ENCODE assay signal across 11 cellular contexts in genomic region chr17:47651704-47652103, GRCh38. TPM values are rescaled to one million over a fixed set of nuclear protein-coding genes. Genes with fewer than 3 reads are reported as not detected.
DNase-seq lines count a peak whose midpoint lies in the region; ATAC-seq, FAIRE-seq and TF ChIP-seq lines count a peak whose summit lies in the region.
"Had no signal": no experiment of that assay in that cellular context is flagged by ENCODE, and none has a peak within 500 bp of the region (broad histone marks: within the 10 kb centered on the region; RNA-seq: fewer than 3 reads in every experiment).

No MANE protein-coding gene starts in this region.

- H3K9ac ChIP-seq in keratinocyte (ENCODE audit: control insufficient read depth, extremely low read depth, insufficient read depth, low read length): no peak overlapping the region

- FAIRE-seq in keratinocyte (lab: Jason Lieb, UNC): no peak

- intact Hi-C loops in A673 (cut with micrococcal nuclease; ENCODE audit: unreplicated experiment): no loop called here
- intact Hi-C loops in activated CD4-positive, alpha-beta memory T cell treated with anti-CD3 and anti-CD28 coated beads for 36 hours (cut with micrococcal nuclease): no loop called here

- H2AFZ ChIP-seq in GM23338 (no peak overlapping the region), keratinocyte (ENCODE audit: control insufficient read depth, low read length) (no peak overlapping the region)

- H3K36me3 Mint-ChIP-seq in GM23338 (ENCODE audit: low read depth): peaks cover 64% of the 10 kb centered on the region
- H3K36me3 Mint-ChIP-seq in activated CD4-positive, alpha-beta memory T cell treated with anti-CD3 and anti-CD28 coated beads for 36 hours: peaks cover 58% of the 10 kb centered on the region

- H3K9me3 Mint-ChIP-seq in GM23338: no peaks in the 10 kb centered on the region; the same call in 2 of the 3 replicates
- H3K9me3 Mint-ChIP-seq in activated CD4-positive, alpha-beta memory T cell treated with anti-CD3 and anti-CD28 coated beads for 36 hours: no peaks in the 10 kb centered on the region

- peak overlapping the region; percentile 69 for H3K4me3 ChIP-seq in A673 (ENCODE audit: low read depth, low read length, poor library complexity, severe bottlenecking)
- peak overlapping the region; percentile 96 for H3K4me3 ChIP-seq in GM23338
- peak overlapping the region in 2 of 3 experiments; percentile 95 to 96 for H3K4me3 ChIP-seq in keratinocyte (ENCODE audit: control insufficient read depth in 2 of 3, extremely low read depth in 1 of 3, insufficient read depth in 2 of 3, low read depth in 1 of 3, low read length in 3 of 3)

- H3K79me2 ChIP-seq in GM23338 (replicated peaks; ENCODE audit: insufficient read depth) (peaks cover 78% of the 10 kb centered on the region), keratinocyte (ENCODE audit: control insufficient read depth, insufficient read depth, low read length) (peaks cover 61% of the 10 kb centered on the region)

- DNase-seq in A673 (ENCODE audit: low spot score) (no peak), GM23338 (ENCODE audit: low spot score) (no peak), keratinocyte (ENCODE audit: low read depth, low spot score) (no peak), left lobe of liver (ENCODE audit: low spot score) (no peak)
- DNase-seq in activated CD4-positive, alpha-beta memory T cell treated with anti-CD3 and anti-CD28 coated beads for 36 hours: no peak
- DNase-seq: activated CD4-positive, alpha-beta T cell treated with anti-CD3 and anti-CD28 coated beads, Interleukin-2, amount 50 U/mL, for 48 hours; cortex of kidney had no signal

- BruUV-seq in A673 (replicated peaks; lab: Mats Ljungman, UMichigan): no TSS peak

- H3K36me3 ChIP-seq in A673 (ENCODE audit: insufficient read depth, low read length, poor library complexity, severe bottlenecking): peaks cover 58% of the 10 kb centered on the region
- H3K36me3 ChIP-seq in GM23338 (ENCODE audit: insufficient read depth): peaks cover 53% of the 10 kb centered on the region
- H3K36me3 ChIP-seq in keratinocyte (ENCODE audit: control insufficient read depth in 2 of 2, extremely low read depth in 1 of 2, insufficient read depth in 2 of 2, low read length in 2 of 2): peaks cover 21 to 42% of the 10 kb centered on the region in 2 experiments

- peaks cover 16% of the 10 kb centered on the region for H3K27me3 Mint-ChIP-seq in GM23338 (ENCODE audit: insufficient read depth, low read depth, poor library complexity)
- no peaks in the 10 kb centered on the region for H3K27me3 Mint-ChIP-seq in activated CD4-positive, alpha-beta memory T cell treated with anti-CD3 and anti-CD28 coated beads for 36 hours

- peaks cover 26% of the 10 kb centered on the region for H3K4me1 Mint-ChIP-seq in GM23338
- H3K4me1 Mint-ChIP-seq in activated CD4-positive, alpha-beta memory T cell treated with anti-CD3 and anti-CD28 coated beads for 36 hours (ENCODE audit: low read depth): peaks cover 68% of the 10 kb centered on the region

- no peaks in the 10 kb centered on the region for H3K9me3 ChIP-seq in A673 (ENCODE audit: low read depth, low read length, poor library complexity, severe bottlenecking)
- H3K9me3 ChIP-seq in keratinocyte (ENCODE audit: control insufficient read depth, low read depth, low read length): no peaks in the 10 kb centered on the region
- H3K9me3 ChIP-seq: thoracic aorta had no signal

- no peaks in the 10 kb centered on the region for H3K9me2 ChIP-seq in GM23338 (ENCODE audit: insufficient read depth)

- H3K4me3 Mint-ChIP-seq in GM23338: peak overlapping the region; percentile 92
- peak overlapping the region; percentile 85 for H3K4me3 Mint-ChIP-seq in activated CD4-positive, alpha-beta memory T cell treated with anti-CD3 and anti-CD28 coated beads for 36 hours

- H3K27me3 ChIP-seq in A673 (replicated peaks; ENCODE audit: insufficient read depth, low read depth, low read length, poor library complexity) (no peaks in the 10 kb centered on the region), GM23338 (ENCODE audit: insufficient read depth) (no peaks in the 10 kb centered on the region), keratinocyte (ENCODE audit: control insufficient read depth, extremely low read depth, insufficient read depth, low read length) (no peaks in the 10 kb centered on the region)

- peaks cover 39% of the 10 kb centered on the region for H3F3A ChIP-seq in GM23338 (replicated peaks; ENCODE audit: low read depth)

- H3K4me1 ChIP-seq in A673 (ENCODE audit: insufficient read depth, low read length, poor library complexity, severe bottlenecking): peaks cover 22% of the 10 kb centered on the region
- peaks cover 19% of the 10 kb centered on the region for H3K4me1 ChIP-seq in GM23338 (ENCODE audit: insufficient read depth)
- H3K4me1 ChIP-seq in keratinocyte (ENCODE audit: control insufficient read depth, extremely low read depth, insufficient read depth, low read length): peaks cover 27% of the 10 kb centered on the region

- no peaks in the 10 kb centered on the region for H3K9me1 ChIP-seq in keratinocyte (ENCODE audit: control insufficient read depth, extremely low read depth, insufficient read depth, low read length)

- CTCF ChIA-PET in A673 (lab: Charles Lee): no interaction called here
- CTCF ChIA-PET in activated CD4-positive, alpha-beta memory T cell treated with anti-CD3 and anti-CD28 coated beads for 36 hours (lab: Charles Lee): interaction anchor here (1.0 to 4.8 kb wide), 3 partner anchors 12 to 81 kb away, joined by 3 to 38 read pairs (median 5); partner anchors contain the start of gene TBX21

- dilution Hi-C loops in keratinocyte (cut with MboI; ENCODE audit: extremely low pct_ligation_motif_present, low sequenced_read_pairs): no loop called here

- ATAC-seq in GM23338: no peak
- no peak for ATAC-seq in HG03457 (IDR thresholded peaks at IDR 0.05; ENCODE audit: unreplicated experiment)
- ATAC-seq in GM19463 (IDR thresholded peaks at IDR 0.05; ENCODE audit: unreplicated experiment): no peak
- no peak for ATAC-seq in GM21423 (IDR thresholded peaks at IDR 0.05; ENCODE audit: unreplicated experiment)
- ATAC-seq in left lobe of liver: no peak

- TF ChIP-seq CTCF in A673 (conservative IDR thresholded peaks at IDR 0.05; ENCODE audit: low read depth, low read length): no peak
- no peak for TF ChIP-seq CTCF in GM23338 (conservative IDR thresholded peaks at IDR 0.05; ENCODE audit: low read depth in 2 of 2)
- no peak for TF ChIP-seq CTCF in keratinocyte (optimal IDR thresholded peaks at IDR 0.05 in 1 of 3, IDR thresholded peaks at IDR 0.05 in 1 of 3, conservative IDR thresholded peaks at IDR 0.05 in 1 of 3; ENCODE audit: extremely low read depth in 1 of 3, insufficient read depth in 2 of 3, low read length in 3 of 3)

- peak overlapping the region; percentile 99 for H3K4me2 ChIP-seq in GM23338
- H3K4me2 ChIP-seq in keratinocyte (ENCODE audit: control insufficient read depth, extremely low read depth, insufficient read depth, low read depth, low read length): peak overlapping the region; percentile 89

- POLR2A ChIA-PET in A673 (lab: Charles Lee; ENCODE audit: low non-redundant PET): no interaction called here
- POLR2A ChIA-PET in activated CD4-positive, alpha-beta memory T cell treated with anti-CD3 and anti-CD28 coated beads for 36 hours (lab: Charles Lee): interaction anchor here (0.6 to 5.1 kb wide), 5 partner anchors 9 to 83 kb away, joined by 3 to 31 read pairs (median 9); partner anchors contain the start of gene TBX21

- peaks cover 54% of the 10 kb centered on the region for H4K20me1 ChIP-seq in GM23338 (replicated peaks; ENCODE audit: insufficient read depth)
- H4K20me1 ChIP-seq in keratinocyte (ENCODE audit: control insufficient read depth, extremely low read depth, insufficient read depth, low read length): peaks cover 29% of the 10 kb centered on the region

- H3K27ac ChIP-seq in A673 (ENCODE audit: low read depth, low read length, poor library complexity, severe bottlenecking): peak overlapping the region; percentile 85
- peak overlapping the region; percentile 23 for H3K27ac ChIP-seq in GM23338 (ENCODE audit: low read depth)
- H3K27ac ChIP-seq in keratinocyte (ENCODE audit: control insufficient read depth, insufficient read depth, low read length): peak overlapping the region; percentile 85

- H3K27ac Mint-ChIP-seq in GM23338: peak overlapping the region; percentile 68
- peak overlapping the region; percentile 98 for H3K27ac Mint-ChIP-seq in activated CD4-positive, alpha-beta memory T cell treated with anti-CD3 and anti-CD28 coated beads for 36 hours

TF ChIP-seq in GM23338, 12 proteins besides CTCF, POLR2A, EP300 and RAD21 (continues in another document):
- TF ChIP-seq POLR2AphosphoS5 (IDR thresholded peaks at IDR 0.05; ENCODE audit: low read depth): no peak
- TF ChIP-seq NANOG (IDR thresholded peaks at IDR 0.05; ENCODE audit: borderline replicate concordance): no peak
- no peak for TF ChIP-seq STAT1 (IDR thresholded peaks at IDR 0.05; ENCODE audit: unreplicated experiment)
- TF ChIP-seq ZNF331 (CRISPR knock-in tag; IDR thresholded peaks at IDR 0.05; ENCODE audit: low read depth): no peak

RNA-seq across cellular contexts. Expression of gene KPNB1, which starts 2.0 kb away (rescaled TPM):
- total RNA-seq in A673 (2021) (429 and 452 TPM in 2 replicates), left lobe of liver (79.3 TPM)
- total RNA-seq in GM23338 (2014; rRNA removed; shearing (Covaris generic)): 526 and 599 TPM in 2 replicates
- polyA plus RNA-seq in GM23338 (2016; fragmentation: Nextera tagmentation; extraction: Ambion mirVana) (219 and 274 TPM in 2 replicates), keratinocyte (167 to 220 TPM (median 219 TPM) in 3 replicates)
- total RNA-seq in activated CD4-positive, alpha-beta memory T cell treated with anti-CD3 and anti-CD28 coated beads for 36 hours: 100 to 1,000 TPM; 475 to 488 TPM
- polyA plus RNA-seq in keratinocyte (2011; ENCODE audit: low read depth): 478 TPM
- 165 and 222 TPM in 2 replicates for polyA plus RNA-seq in keratinocyte (2011; cell fraction: cytosol; rRNA removed)
- 288 and 299 TPM in 2 replicates for polyA plus RNA-seq in keratinocyte (2011; cell fraction: nucleus; rRNA removed)
- polyA plus RNA-seq in keratinocyte (2012; ENCODE audit: low replicate concordance): 129 and 282 TPM in 2 replicates
- 320 to 496 TPM (median 447 TPM) in 3 replicates for polyA minus RNA-seq in keratinocyte
- polyA minus RNA-seq in keratinocyte (2011; cell fraction: cytosol; rRNA and poly(A)+ RNA removed): 117 TPM
- 109 and 207 TPM in 2 replicates for polyA minus RNA-seq in keratinocyte (2011; cell fraction: nucleus; rRNA and poly(A)+ RNA removed)

RNA-seq across cellular contexts. Expression of gene TBKBP1, which starts 42.3 kb away (rescaled TPM):
- total RNA-seq in A673 (2021) (21.1 and 25.3 TPM in 2 replicates), left lobe of liver (2.2 TPM)
- 10.6 and 12.1 TPM in 2 replicates for total RNA-seq in GM23338 (2014; rRNA removed; shearing (Covaris generic))
- polyA plus RNA-seq in GM23338 (2016; fragmentation: Nextera tagmentation; extraction: Ambion mirVana) (2.2 and 2.5 TPM in 2 replicates), keratinocyte (4.3 to 6.0 TPM (median 5.6 TPM) in 3 replicates)
- total RNA-seq in activated CD4-positive, alpha-beta memory T cell treated with anti-CD3 and anti-CD28 coated beads for 36 hours: 10 to 100 TPM; 11.3 to 13.0 TPM
- polyA plus RNA-seq in keratinocyte (2011; ENCODE audit: low read depth): 4.5 TPM
- 2.5 and 4.6 TPM in 2 replicates for polyA plus RNA-seq in keratinocyte (2011; cell fraction: cytosol; rRNA removed)
- polyA plus RNA-seq in keratinocyte (2011; cell fraction: nucleus; rRNA removed): 12.5 and 12.6 TPM in 2 replicates
- polyA plus RNA-seq in keratinocyte (2012; ENCODE audit: low replicate concordance): 5.6 and 8.2 TPM in 2 replicates
- polyA minus RNA-seq in keratinocyte: 4.3 to 7.5 TPM (median 5.4 TPM) in 3 replicates
- 14.4 TPM for polyA minus RNA-seq in keratinocyte (2011; cell fraction: cytosol; rRNA and poly(A)+ RNA removed)
- 4.8 and 5.6 TPM in 2 replicates for polyA minus RNA-seq in keratinocyte (2011; cell fraction: nucleus; rRNA and poly(A)+ RNA removed)

Comparison
In these comparisons a context has a peak if more than half of its experiments do, and no peak if none do; other contexts are left out.
1. H3K27ac ChIP-seq: peak in every context shown above with its lines; median percentile 85 in A673; 85 in keratinocyte; 23 in GM23338.